Comparison of ENCODE assay signal across 21 cellular contexts in the genomic region with DNA sequence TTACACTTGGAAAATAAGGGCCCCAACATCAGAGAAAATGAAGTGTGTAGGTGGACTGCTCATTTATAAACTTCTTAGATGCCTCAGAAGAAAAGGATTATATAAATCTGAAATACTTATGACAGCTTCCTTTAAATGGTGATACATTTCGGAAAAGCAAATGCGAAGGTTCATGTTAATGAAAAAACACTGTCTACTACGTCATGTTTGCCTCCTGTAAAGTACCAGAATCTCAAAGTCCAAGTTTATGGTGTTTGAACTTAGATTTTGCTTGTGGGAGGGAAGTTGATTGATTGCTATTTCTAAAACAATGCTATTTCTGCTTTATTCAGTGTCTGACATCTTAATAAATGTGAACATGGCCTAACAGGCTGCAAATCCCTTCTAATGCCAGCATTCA.
"Had no signal": no experiment of that assay in that cellular context is flagged by ENCODE, and none has a peak within 500 bp of the region (broad histone marks: within the 10 kb centered on the region; RNA-seq: fewer than 3 reads in every experiment).

No MANE protein-coding gene starts in this region.

- H3K4me1 Mint-ChIP-seq: activated CD4-positive, alpha-beta T cell treated with anti-CD3 and anti-CD28 coated beads, Interleukin-2, amount 10 ng/mL, durations not matched to agents 7 days and 5 days; activated naive CD4-positive, alpha-beta T cell treated with anti-CD3 and anti-CD28 coated beads, Interleukin-2, amount 50 U/mL, for 24 hours; T-cell had no signal

- DNase-seq: activated CD4-positive, alpha-beta T cell treated with anti-CD3 and anti-CD28 coated beads, Interleukin-2, amount 10 ng/mL, durations not matched to agents 7 days and 5 days; activated CD4-positive, CD25-positive, alpha-beta regulatory T cell treated with anti-CD3 and anti-CD28 coated beads, Interleukin-2, amount 50 U/mL, for 72 hours; activated CD8-positive, alpha-beta T cell treated with anti-CD3 and anti-CD28 coated beads, Interleukin-2, amount 10 ng/mL, durations not matched to agents 7 days and 5 days; activated gamma-delta T cell; cortex of kidney; heart right ventricle; left ventricle myocardium inferior; nephron progenitor cell; occipital lobe; stimulated activated CD4-positive, alpha-beta T cell treated with anti-CD3 and anti-CD28 coated beads, Interleukin-15, amount 100 ng/mL, for 24 hours; stomach; T-cell; upper lobe of left lung had no signal

- H3K27me3 Mint-ChIP-seq: activated CD4-positive, alpha-beta T cell treated with anti-CD3 and anti-CD28 coated beads, Interleukin-2, amount 10 ng/mL, durations not matched to agents 7 days and 5 days; activated naive CD4-positive, alpha-beta T cell treated with anti-CD3 and anti-CD28 coated beads, Interleukin-2, amount 50 U/mL, for 24 hours; stimulated activated memory B cell treated with anti-CD40 and anti-IgM and Interleukin-4, amounts not matched to agents 10 μg/mL and 1 μg/mL and 100 μg/mL, for 72 hours; T-cell had no signal

- H3K27me3 ChIP-seq: breast epithelium, heart right ventricle, stomach, upper lobe of left lung had no signal

- H3K9me3 Mint-ChIP-seq: activated CD4-positive, alpha-beta T cell treated with anti-CD3 and anti-CD28 coated beads, Interleukin-2, amount 10 ng/mL, durations not matched to agents 7 days and 5 days had no signal

- H3K4me2 ChIP-seq: smooth muscle cell had no signal

- H3K27ac ChIP-seq: breast epithelium, heart right ventricle, left ventricle myocardium inferior, stomach, thoracic aorta, upper lobe of left lung, VCaP had no signal

- H3K4me3 ChIP-seq: breast epithelium, heart right ventricle, left ventricle myocardium inferior, smooth muscle cell, stomach, thoracic aorta, upper lobe of left lung had no signal

- H3K27ac Mint-ChIP-seq: activated CD4-positive, alpha-beta T cell treated with anti-CD3 and anti-CD28 coated beads, Interleukin-2, amount 10 ng/mL, durations not matched to agents 7 days and 5 days; activated CD8-positive, alpha-beta T cell treated with anti-CD3 and anti-CD28 coated beads, Interleukin-2, amount 10 ng/mL, durations not matched to agents 7 days and 5 days; activated naive CD4-positive, alpha-beta T cell treated with anti-CD3 and anti-CD28 coated beads, Interleukin-2, amount 50 U/mL, for 24 hours; activated T-helper 1 cell treated with anti-CD3 and anti-CD28 coated beads, Interleukin-12 subunit alpha, Interleukin-12 subunit beta, Interleukin-2, Interleukin-4 antibody, amounts not matched to agents 30 ng/mL and 10 ng/mL and 1 ng/mL, durations not matched to agents 14 hours and 24 hours and 36 hours; T-cell; T-helper 2 cell treated with Interferon-gamma antibody and Interleukin-4, amounts not matched to agents 5 μg/mL and 100 μg/mL, for 36 hours had no signal

- H3K36me3 Mint-ChIP-seq: activated naive CD4-positive, alpha-beta T cell treated with anti-CD3 and anti-CD28 coated beads, Interleukin-2, amount 50 U/mL, for 24 hours; T-cell had no signal

- H3K4me3 Mint-ChIP-seq: activated CD4-positive, alpha-beta T cell treated with anti-CD3 and anti-CD28 coated beads, Interleukin-2, amount 10 ng/mL, durations not matched to agents 7 days and 5 days; activated CD8-positive, alpha-beta T cell treated with anti-CD3 and anti-CD28 coated beads, Interleukin-2, amount 10 ng/mL, durations not matched to agents 7 days and 5 days; activated naive CD4-positive, alpha-beta T cell treated with anti-CD3 and anti-CD28 coated beads, Interleukin-2, amount 50 U/mL, for 24 hours; activated T-helper 1 cell treated with anti-CD3 and anti-CD28 coated beads, Interleukin-12 subunit alpha, Interleukin-12 subunit beta, Interleukin-2, Interleukin-4 antibody, amounts not matched to agents 30 ng/mL and 10 ng/mL and 1 ng/mL, durations not matched to agents 14 hours and 24 hours and 36 hours; nephron progenitor cell; stimulated activated memory B cell treated with anti-CD40 and anti-IgM and Interleukin-4, amounts not matched to agents 10 μg/mL and 1 μg/mL and 100 μg/mL, for 72 hours; T-cell; T-helper 2 cell treated with Interferon-gamma antibody and Interleukin-4, amounts not matched to agents 5 μg/mL and 100 μg/mL, for 36 hours had no signal

- H3K9me3 ChIP-seq: breast epithelium, heart right ventricle, left ventricle myocardium inferior, stomach, thoracic aorta, upper lobe of left lung had no signal

- H3K36me3 ChIP-seq: breast epithelium, heart right ventricle, left ventricle myocardium inferior, stomach, thoracic aorta, upper lobe of left lung had no signal

- H3K4me1 ChIP-seq: breast epithelium, stomach, upper lobe of left lung had no signal
